Comparison of ENCODE assay signal across 1 cellular context in genomic region chr4:52716364-52717151, GRCh38.
TF ChIP-seq lines count a peak whose summit lies in the region.

No MANE protein-coding gene starts in this region.

TF ChIP-seq in HepG2, 621 proteins besides CTCF, POLR2A, EP300 and RAD21:
- TF ChIP-seq ZNF224 (CRISPR knock-in tag; IDR thresholded peaks at IDR 0.05) (no peak), KIAA2018 (CRISPR knock-in tag; IDR thresholded peaks at IDR 0.05; ENCODE audit: borderline replicate concordance) (no peak), POLR2G (IDR thresholded peaks at IDR 0.05; ENCODE audit: low read depth, low read length) (peak; percentile 45), ZNF574 (CRISPR knock-in tag; IDR thresholded peaks at IDR 0.05) (no peak), GZF1 (CRISPR knock-in tag; IDR thresholded peaks at IDR 0.05) (no peak), CHD2 (IDR thresholded peaks at IDR 0.05; ENCODE audit: low read depth, low read length) (no peak), FOXM1 (CRISPR knock-in tag; IDR thresholded peaks at IDR 0.05) (no peak), RBFOX2 (IDR thresholded peaks at IDR 0.05; ENCODE audit: low read depth, low read length) (0 out of 2 replicates have a peak, but pooled peaks have one; percentile 50), PPARG (CRISPR knock-in tag; conservative IDR thresholded peaks at IDR 0.05) (no peak), ZNF446 (CRISPR knock-in tag; IDR thresholded peaks at IDR 0.05) (no peak), ZBTB46 (CRISPR knock-in tag; IDR thresholded peaks at IDR 0.05; ENCODE audit: borderline replicate concordance) (no peak)
TF ChIP-seq in HepG2: peak in this region for 2.
